1 cellular context compared by ENCODE assay signal in genomic region chr4:177087060-177087459, GRCh38.
TF ChIP-seq lines count a peak whose summit lies in the region.

No MANE protein-coding gene starts in this region.

TF ChIP-seq in GM12878, 131 proteins besides CTCF, POLR2A, EP300 and RAD21 (continued from another document):
- TF ChIP-seq ZNF384 (IDR thresholded peaks at IDR 0.05; ENCODE audit: borderline replicate concordance, low read depth, low read length) (no peak), HDGF (IDR thresholded peaks at IDR 0.05) (no peak), BCL3 (IDR thresholded peaks at IDR 0.05; ENCODE audit: borderline replicate concordance, insufficient read depth, low read depth, low read length, poor library complexity, severe bottlenecking) (no peak), TCF7 (IDR thresholded peaks at IDR 0.05; ENCODE audit: borderline replicate concordance) (no peak), PML (IDR thresholded peaks at IDR 0.05; ENCODE audit: low read length) (no peak)
